25 cellular contexts compared by ENCODE assay signal in the genomic region with DNA sequence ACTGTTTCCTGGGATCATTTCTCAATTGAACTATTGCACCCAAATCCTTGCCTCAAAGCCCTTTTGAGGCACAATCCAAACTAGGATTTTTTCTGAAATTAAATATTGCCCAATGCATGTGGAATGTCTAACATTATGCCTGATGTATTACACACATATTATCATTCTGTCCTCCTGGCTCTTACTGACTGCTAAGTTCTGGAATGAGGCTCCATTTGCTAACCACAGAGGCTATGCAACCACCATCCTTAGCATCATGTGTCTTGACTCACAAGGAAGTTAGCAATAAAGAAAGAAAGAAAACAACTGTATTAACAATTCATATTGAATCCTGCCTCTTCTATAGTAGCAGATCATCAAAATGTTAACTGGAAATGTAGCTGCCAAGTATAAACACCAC.
DNase-seq lines count a peak whose midpoint lies in the region; ATAC-seq and TF ChIP-seq lines count a peak whose summit lies in the region.
"Had no signal": no experiment of that assay in that cellular context is flagged by ENCODE, and none has a peak within 500 bp of the region (broad histone marks: within the 10 kb centered on the region; RNA-seq: fewer than 3 reads in every experiment).

No MANE protein-coding gene starts in this region.

- H3K4me3 ChIP-seq in AG10803 (ENCODE audit: low read length) (no peak overlapping the region), choroid plexus epithelial cell (ENCODE audit: low read depth, low read length) (no peak overlapping the region), ovary (no peak overlapping the region), MM.1S (ENCODE audit: low read length) (no peak overlapping the region)
- H3K4me3 ChIP-seq: dorsolateral prefrontal cortex, neural progenitor cell, SK-N-MC, upper lobe of right lung had no signal

- H3K27me3 ChIP-seq in ovary (no peaks in the 10 kb centered on the region), MM.1S (replicated peaks; ENCODE audit: insufficient read depth, low read length) (no peaks in the 10 kb centered on the region)
- H3K27me3 ChIP-seq: dorsolateral prefrontal cortex, neural progenitor cell, upper lobe of right lung had no signal

- no peaks in the 10 kb centered on the region for H4K20me1 ChIP-seq in MM.1S (ENCODE audit: insufficient read depth, low read length)

- intact Hi-C loops in ovary (cut with DNase I) = no loop called here

- no peak overlapping the region for H2AFZ ChIP-seq in MM.1S (ENCODE audit: low read length)
- H2AFZ ChIP-seq: neural progenitor cell had no signal

- no peak for ATAC-seq in GM21737 (IDR thresholded peaks at IDR 0.05; ENCODE audit: unreplicated experiment)
- no peak for ATAC-seq in GM19452 (IDR thresholded peaks at IDR 0.05; ENCODE audit: unreplicated experiment)
- ATAC-seq: esophagus mucosa; right cardiac atrium; stimulated activated naive CD8-positive, alpha-beta T cell treated with anti-CD3 and anti-CD28 coated beads, Interleukin-15, amount 100 ng/mL, for 72 hours; upper lobe of right lung had no signal

- TF ChIP-seq POLR2A in ovary (IDR thresholded peaks at IDR 0.05) = no peak

- no peak overlapping the region for H3K9ac ChIP-seq in MM.1S (ENCODE audit: low read length)
- H3K9ac ChIP-seq: neural progenitor cell had no signal

- H3K9me2 ChIP-seq in MM.1S (replicated peaks; ENCODE audit: insufficient read depth, low read length) = no peaks in the 10 kb centered on the region

- TF ChIP-seq EP300 in ovary (IDR thresholded peaks at IDR 0.05) = no peak

- DNase-seq in AG10803 (ENCODE audit: low read depth) = peak; percentile 73
- DNase-seq in NCI-H460 (ENCODE audit: extremely low read depth, low read depth) = peak; percentile 32
- peak; percentile 43 for DNase-seq in choroid plexus epithelial cell (ENCODE audit: low read depth)
- peak; percentile 9 for DNase-seq in myocyte (ENCODE audit: low read depth)
- DNase-seq in ovary = no peak
- no peak for DNase-seq in MM.1S
- DNase-seq: activated CD4-positive, alpha-beta T cell treated with anti-CD3 and anti-CD28 coated beads for 48 hours; activated CD8-positive, alpha-beta memory T cell treated with anti-CD3 and anti-CD28 coated beads, Interleukin-2, amount 50 U/mL, for 48 hours; activated naive CD4-positive, alpha-beta T cell treated with anti-CD3 and anti-CD28 coated beads, Interleukin-2, amount 10 ng/mL, durations not matched to agents 7 days and 5 days; dorsolateral prefrontal cortex; hippocampal formation; kidney glomerular epithelial cell; midbrain; NCI-H1105; NCI-H2107; NCI-H526 treated with DMSO at 0.1 percent for 48 hours; stimulated activated naive CD8-positive, alpha-beta T cell treated with anti-CD3 and anti-CD28 coated beads, Interleukin-15, amount 100 ng/mL, for 72 hours; T1000; upper lobe of right lung had no signal

- no peak overlapping the region for H3K4me2 ChIP-seq in MM.1S (ENCODE audit: low read depth, low read length)
- H3K4me2 ChIP-seq: neural progenitor cell had no signal

- no peaks in the 10 kb centered on the region for H3K36me3 ChIP-seq in ovary
- H3K36me3 ChIP-seq in MM.1S (replicated peaks; ENCODE audit: insufficient read depth, low read length) = no peaks in the 10 kb centered on the region
- H3K36me3 ChIP-seq: neural progenitor cell, upper lobe of right lung had no signal

- no peaks in the 10 kb centered on the region for H3K4me1 ChIP-seq in ovary (ENCODE audit: insufficient read depth)
- no peaks in the 10 kb centered on the region for H3K4me1 ChIP-seq in MM.1S (ENCODE audit: low read length)
- H3K4me1 ChIP-seq: neural progenitor cell, upper lobe of right lung had no signal

- H3K27ac ChIP-seq in ovary (no peak overlapping the region), MM.1S (ENCODE audit: low read length) (no peak overlapping the region)
- H3K27ac ChIP-seq: dorsolateral prefrontal cortex, neural progenitor cell, SK-N-MC, upper lobe of right lung had no signal

- H3K79me2 ChIP-seq in MM.1S (ENCODE audit: low read length) = no peaks in the 10 kb centered on the region

- no peak for TF ChIP-seq CTCF in AG10803 (conservative IDR thresholded peaks at IDR 0.05; ENCODE audit: low read length)
- TF ChIP-seq CTCF in choroid plexus epithelial cell (conservative IDR thresholded peaks at IDR 0.05; ENCODE audit: low read depth, low read length) = no peak
- no peak for TF ChIP-seq CTCF in ovary (IDR thresholded peaks at IDR 0.05)
- no peak for TF ChIP-seq CTCF in MM.1S (IDR thresholded peaks at IDR 0.05; ENCODE audit: low read length)

- no peaks in the 10 kb centered on the region for H3F3A ChIP-seq in MM.1S (ENCODE audit: insufficient read depth, low read length)

- no peaks in the 10 kb centered on the region for H3K9me3 ChIP-seq in ovary
- H3K9me3 ChIP-seq in MM.1S (replicated peaks; ENCODE audit: insufficient read depth, low read length) = no peaks in the 10 kb centered on the region
- H3K9me3 ChIP-seq: upper lobe of right lung had no signal

Comparison
In these comparisons a context has a peak if more than half of its experiments do, and no peak if none do; other contexts are left out.
1. DNase-seq: peak in AG10803 (single experiment), NCI-H460 (single experiment), choroid plexus epithelial cell (single experiment) and myocyte (single experiment); none in ovary (0 of 5) and MM.1S (single experiment).